In genomic region chr1:11807087-11807486, GRCh38 we compare ENCODE assay signal across 9 cellular contexts. TPM values are rescaled to one million over a fixed set of nuclear protein-coding genes. Genes with fewer than 3 reads are reported as not detected.
A peak's percentile ranks its signal among the peaks of the same experiment; 100 is the strongest.
DNase-seq lines count a peak whose midpoint lies in the region; ATAC-seq and TF ChIP-seq lines count a peak whose summit lies in the region.
"Had no signal": no experiment of that assay in that cellular context is flagged by ENCODE, and none has a peak within 500 bp of the region (broad histone marks: within the 10 kb centered on the region; RNA-seq: fewer than 3 reads in every experiment).

No MANE protein-coding gene starts in this region.

- no peak for DNase-seq in GM12864 (ENCODE audit: low read depth)
- DNase-seq in T-helper 17 cell: no peak
- no peak for DNase-seq in fibroblast of the aortic adventitia (ENCODE audit: low read depth)
- peak; percentile 5 for DNase-seq in sigmoid colon
- no peak for DNase-seq in GM13976 (ENCODE audit: low spot score)

- H3K36me3 ChIP-seq in sigmoid colon: peaks cover 0 to 42% (median 7%) of the 10 kb centered on the region in 4 donors

- no peaks in the 10 kb centered on the region for H3K27me3 ChIP-seq in sigmoid colon

- peak overlapping the region; percentile 96 for H3K27ac Mint-ChIP-seq in T-helper 17 cell

- in situ Hi-C loops in GM13976 (cut with MboI; ENCODE audit: low sequenced_read_pairs, unreplicated experiment): no loop called here

- TF ChIP-seq EP300 in sigmoid colon (IDR thresholded peaks at IDR 0.05): no peak

- intact Hi-C loops in sigmoid colon (cut with DNase I): loop anchor here (10.0 kb wide), 1 partner anchor 532 kb away; the partner anchor contains the start of gene UBIAD1

- peak overlapping the region; percentile 95 to 99 (median 97) for H3K27ac ChIP-seq in sigmoid colon

- no peak for TF ChIP-seq POLR2A in sigmoid colon (IDR thresholded peaks at IDR 0.05)

- H3K4me3 ChIP-seq in GM12864 (ENCODE audit: low read depth, low read length): peak overlapping the region; percentile 95
- peak overlapping the region; percentile 91 for H3K4me3 ChIP-seq in fibroblast of the aortic adventitia (ENCODE audit: low read depth, low read length)
- H3K4me3 ChIP-seq in sigmoid colon: peak overlapping the region; percentile 77 to 90 (median 80)

- peak overlapping the region; percentile 12 for H3K4me3 Mint-ChIP-seq in T-helper 17 cell

- 38 to 61% methylated on average over 3 of the region's 3 CpGs for WGBS in sigmoid colon, 2 donors

- no peak for TF ChIP-seq CTCF in GM12864 (IDR thresholded peaks at IDR 0.05; ENCODE audit: low read depth, low read length, missing control alignments)
- TF ChIP-seq CTCF in fibroblast of the aortic adventitia (IDR thresholded peaks at IDR 0.05; ENCODE audit: insufficient read depth, low read length): no peak
- no peak for TF ChIP-seq CTCF in sigmoid colon (IDR thresholded peaks at IDR 0.05)
- TF ChIP-seq CTCF in GM13976 (IDR thresholded peaks at IDR 0.05; ENCODE audit: borderline replicate concordance, control extremely low read depth, extremely low read depth, insufficient read depth, missing control alignments): no peak

- H3K27me3 Mint-ChIP-seq in T-helper 17 cell: no peaks in the 10 kb centered on the region

- ATAC-seq in T-helper 17 cell (no peak), GM21529 (IDR thresholded peaks at IDR 0.05; ENCODE audit: unreplicated experiment) (no peak), GM19023 (IDR thresholded peaks at IDR 0.05; ENCODE audit: unreplicated experiment) (no peak), GM21447 (IDR thresholded peaks at IDR 0.05; ENCODE audit: unreplicated experiment) (no peak)

- H3K36me3 Mint-ChIP-seq in T-helper 17 cell (ENCODE audit: low read depth): no peaks in the 10 kb centered on the region

- peaks cover 34% of the 10 kb centered on the region for H3K4me1 Mint-ChIP-seq in T-helper 17 cell

- peaks cover 0 to 57% (median 52%) of the 10 kb centered on the region in 4 donors for H3K4me1 ChIP-seq in sigmoid colon

- H3K9me3 ChIP-seq in T-helper 17 cell (ENCODE audit: control insufficient read depth, low read length, poor library complexity, severe bottlenecking): no peaks in the 10 kb centered on the region
- no peaks in the 10 kb centered on the region for H3K9me3 ChIP-seq in sigmoid colon

RNA-seq across cellular contexts. Expression of gene CLCN6, which starts 1.1 kb away (rescaled TPM):
- 10 to 100 TPM; 11.7 to 13.8 TPM for total RNA-seq in T-helper 17 cell
- 12.6 and 47.8 TPM in 2 replicates for total RNA-seq in fibroblast of the aortic adventitia (ENCODE audit: low replicate concordance)
- total RNA-seq in sigmoid colon: 10 to 100 TPM; 12.1 to 19.7 (median 16.1) TPM
- 10 to 100 TPM in 1 of 3 donors, 1 to 10 TPM in 2; 3.0 to 17.6 (median 3.7) TPM for polyA plus RNA-seq in sigmoid colon

RNA-seq across cellular contexts. Expression of gene MTHFR, which starts 1.3 kb away (rescaled TPM):
- total RNA-seq in T-helper 17 cell (10 to 100 TPM; 31.5 to 35.1 TPM), fibroblast of the aortic adventitia (ENCODE audit: low replicate concordance) (42.9 and 55.4 TPM in 2 replicates), sigmoid colon (10 to 100 TPM; 16.8 to 38.3 (median 27.9) TPM)
- 10 to 100 TPM in 2 of 3 donors, 1 to 10 TPM in 1; 6.6 to 34.6 (median 13.6) TPM for polyA plus RNA-seq in sigmoid colon

RNA-seq across cellular contexts. Expression of gene NPPA, which starts 40.5 kb away (rescaled TPM):
- total RNA-seq in T-helper 17 cell (not detected), fibroblast of the aortic adventitia (ENCODE audit: low replicate concordance) (not detected in 2 replicates), sigmoid colon (not detected)
- 1 to 10 TPM in 1 of 3 donors, under 1 TPM in 1, not detected in 1; 0.92 to 8.6 TPM for polyA plus RNA-seq in sigmoid colon
- total RNA-seq: SK-MEL-5 had no signal

RNA-seq across cellular contexts. Expression of gene C1orf167, which starts 45.1 kb away (rescaled TPM):
- under 1 TPM in 1 of 2 donors, not detected in 1; 0.13 TPM for total RNA-seq in T-helper 17 cell
- 0.36 TPM in 1 of 2 replicates, not detected in the other for total RNA-seq in fibroblast of the aortic adventitia (ENCODE audit: low replicate concordance)
- 1 to 10 TPM in 2 of 4 donors, under 1 TPM in 1, not detected in 1; 0.66 to 1.8 (median 1.1) TPM for total RNA-seq in sigmoid colon
- 1 to 10 TPM; 1.6 to 2.4 (median 2.2) TPM for polyA plus RNA-seq in sigmoid colon
- total RNA-seq: SK-MEL-5 had no signal

RNA-seq across cellular contexts. Expression of gene NPPB, which starts 51.7 kb away (rescaled TPM):
- total RNA-seq in T-helper 17 cell (not detected), fibroblast of the aortic adventitia (ENCODE audit: low replicate concordance) (not detected in 2 replicates), sigmoid colon (not detected)
- polyA plus RNA-seq in sigmoid colon: 1 to 10 TPM in 2 of 3 donors, not detected in 1; 2.0 to 8.4 TPM
- total RNA-seq: SK-MEL-5 had no signal
